ENCODE assay signal across 17 cellular contexts in genomic region chrX:16462912-16463311, GRCh38.
A peak's percentile ranks its signal among the peaks of the same experiment; 100 is the strongest.
DNase-seq lines count a peak whose midpoint lies in the region; ATAC-seq and TF ChIP-seq lines count a peak whose summit lies in the region.
"Had no signal": no experiment of that assay in that cellular context is flagged by ENCODE, and none has a peak within 500 bp of the region (broad histone marks: within the 10 kb centered on the region; RNA-seq: fewer than 3 reads in every experiment).

No MANE protein-coding gene starts in this region.

- H3K4me1 ChIP-seq in GM23248 (ENCODE audit: insufficient read depth) (peaks cover 17% of the 10 kb centered on the region), hepatocyte (ENCODE audit: insufficient read depth) (peaks cover 11% of the 10 kb centered on the region)
- H3K4me1 ChIP-seq: thyroid gland had no signal

- H2AFZ ChIP-seq in GM23248 (no peak overlapping the region), hepatocyte (no peak overlapping the region)

- H3K9ac ChIP-seq in GM23248 = peak overlapping the region; percentile 1; the same call in 1 of the 2 replicates

- ATAC-seq in HG02588 (IDR thresholded peaks at IDR 0.05; ENCODE audit: unreplicated experiment) (no peak), HG02642 (IDR thresholded peaks at IDR 0.05; ENCODE audit: poor library complexity, unreplicated experiment) (no peak)
- ATAC-seq: mucosa of descending colon, Right ventricle myocardium inferior had no signal

- WGBS in GM23248 (ENCODE audit: low coverage in 1 of 2, low lambda C conversion rate in 2 of 2, missing lambda C conversion rate in 2 of 2), 2 experiments = 0 to 3% methylated on average over 6 of the region's 6 CpGs
- 75% methylated on average over 6 of the region's 6 CpGs for WGBS in hepatocyte (ENCODE audit: low lambda C conversion rate, missing lambda C conversion rate)

- H3F3A ChIP-seq in GM23248 (ENCODE audit: insufficient read depth) = peaks cover 5% of the 10 kb centered on the region; the same call in 1 of the 2 replicates

- H3K4me3 ChIP-seq in GM23248 = peak overlapping the region; percentile 24; the same call in 1 of the 2 replicates
- no peak overlapping the region for H3K4me3 ChIP-seq in astrocyte of the spinal cord (ENCODE audit: low read depth, low read length)
- H3K4me3 ChIP-seq in hepatocyte = no peak overlapping the region
- H3K4me3 ChIP-seq: mucosa of descending colon, thyroid gland had no signal

- peak overlapping the region; percentile 47 for H3K27ac ChIP-seq in GM23248
- H3K27ac ChIP-seq in hepatocyte = peak overlapping the region; percentile 75
- H3K27ac ChIP-seq: thyroid gland had no signal

- H3K4me2 ChIP-seq in GM23248 (ENCODE audit: unreplicated experiment) (peak overlapping the region; percentile 54), hepatocyte (peak overlapping the region; percentile 19)

- H3K27me3 ChIP-seq in GM23248 (replicated peaks; ENCODE audit: insufficient read depth) (no peaks in the 10 kb centered on the region), hepatocyte (no peaks in the 10 kb centered on the region)
- H3K27me3 ChIP-seq: thyroid gland had no signal

- no peak for TF ChIP-seq CTCF in astrocyte of the spinal cord (IDR thresholded peaks at IDR 0.05; ENCODE audit: low read depth, low read length)
- no peak for TF ChIP-seq CTCF in hepatocyte (IDR thresholded peaks at IDR 0.05; ENCODE audit: poor library complexity)

- in situ Hi-C loops in GM23248 (cut with MboI) = no loop called here
- in situ Hi-C loops in astrocyte of the spinal cord (cut with HindIII; ENCODE audit: low sequenced_read_pairs) = no loop called here

- H3K79me2 ChIP-seq in GM23248 (ENCODE audit: insufficient read depth) = no peaks in the 10 kb centered on the region
- no peaks in the 10 kb centered on the region for H3K79me2 ChIP-seq in hepatocyte

- DNase-seq in GM23248 (peak; percentile 86), astrocyte of the spinal cord (ENCODE audit: low read depth, low spot score) (peak; percentile 59), hepatocyte (ENCODE audit: low spot score) (peak; percentile 32), stromal cell of bone marrow (ENCODE audit: low read depth) (peak; percentile 70), NOMO-1 (lab: John Stamatoyannopoulos, UW; ENCODE audit: unreplicated experiment in 2 of 2) (no peak), NCI-H524 (lab: John Stamatoyannopoulos, UW) (no peak)
- DNase-seq: activated CD4-positive, alpha-beta memory T cell treated with anti-CD3 and anti-CD28 coated beads for 36 hours; CD4-positive, alpha-beta memory T cell; effector CD4-positive, alpha-beta T cell; mucosa of descending colon; NCI-H1092; NCI-H2171; T1000; thyroid gland had no signal

- H3K9me3 ChIP-seq in GM23248 (ENCODE audit: low read depth) = no peaks in the 10 kb centered on the region
- no peaks in the 10 kb centered on the region for H3K9me3 ChIP-seq in hepatocyte (ENCODE audit: low read depth)
- H3K9me3 ChIP-seq: mucosa of descending colon, thyroid gland had no signal

- H3K36me3 ChIP-seq in GM23248 (ENCODE audit: low read depth) (no peaks in the 10 kb centered on the region), hepatocyte (replicated peaks; ENCODE audit: insufficient read depth, low read depth) (no peaks in the 10 kb centered on the region)
- H3K36me3 ChIP-seq: thyroid gland had no signal

- no peaks in the 10 kb centered on the region for H4K20me1 ChIP-seq in GM23248 (ENCODE audit: insufficient read depth)
- no peaks in the 10 kb centered on the region for H4K20me1 ChIP-seq in hepatocyte (ENCODE audit: insufficient read depth, poor library complexity, severe bottlenecking)

- H3K9me2 ChIP-seq in GM23248 (ENCODE audit: insufficient read depth) = no peaks in the 10 kb centered on the region
- H3K9me2 ChIP-seq in hepatocyte (replicated peaks; ENCODE audit: insufficient read depth) = no peaks in the 10 kb centered on the region

Comparison
In these comparisons a context has a peak if more than half of its experiments do, and no peak if none do; other contexts are left out.
1. DNase-seq: peak in GM23248 (single experiment), astrocyte of the spinal cord (single experiment), hepatocyte (single experiment) and stromal cell of bone marrow (single experiment); none in NOMO-1 (0 of 2) and NCI-H524 (0 of 2).